ENCODE assay signal across 8 cellular contexts in the genomic region with DNA sequence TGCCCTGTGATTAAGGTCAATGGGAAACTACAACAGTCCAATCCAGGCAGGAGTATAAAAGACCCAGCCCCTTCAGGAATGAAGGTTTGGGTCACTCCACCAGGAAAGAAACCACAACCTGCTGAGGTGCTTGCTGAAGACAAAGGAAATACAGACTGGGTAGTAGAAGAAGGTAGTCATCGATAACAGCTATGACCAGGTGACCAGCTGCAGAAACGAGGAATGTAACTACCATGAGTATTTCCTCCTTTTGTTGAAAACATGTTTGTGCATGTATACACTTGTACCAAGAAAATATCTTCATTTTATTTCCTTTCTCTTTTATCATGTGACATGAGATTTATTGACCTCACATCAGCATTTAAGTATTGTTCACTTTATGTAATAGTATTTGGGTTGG.
"Had no signal": no experiment of that assay in that cellular context is flagged by ENCODE, and none has a peak within 500 bp of the region (broad histone marks: within the 10 kb centered on the region; RNA-seq: fewer than 3 reads in every experiment).

No MANE protein-coding gene starts in this region.

- ATAC-seq: GM12878 had no signal

- H3K4me3 ChIP-seq: GM12878 had no signal

- DNase-seq: GDM1, GF-D8 had no signal

- FAIRE-seq: G401.6, GM12878, GM12891, GM12892, GM18507, GM19239 had no signal
